In the genomic region with DNA sequence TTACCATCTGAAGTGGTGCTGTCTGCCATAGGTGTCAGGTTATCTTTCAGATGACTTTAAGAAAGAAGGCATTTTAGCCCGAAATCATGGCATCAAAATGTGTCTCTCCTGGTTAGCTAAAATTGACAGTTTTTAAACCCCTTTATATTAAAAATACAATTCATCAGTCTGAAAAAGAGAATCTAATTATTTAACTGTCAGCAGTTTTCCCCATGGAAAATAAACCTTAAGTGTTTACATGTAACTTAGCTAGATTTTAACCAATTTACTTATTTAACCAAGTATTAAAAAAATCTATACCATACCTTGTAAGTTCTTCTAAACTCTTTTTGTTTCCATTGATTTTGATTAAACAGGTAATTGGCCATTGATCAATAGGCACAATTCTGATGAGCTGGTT, we compare ENCODE assay signal across 38 cellular contexts.
"Had no signal": no experiment of that assay in that cellular context is flagged by ENCODE, and none has a peak within 500 bp of the region (broad histone marks: within the 10 kb centered on the region; RNA-seq: fewer than 3 reads in every experiment).

No MANE protein-coding gene starts in this region.

- FAIRE-seq: bronchial epithelial cell had no signal

- H3K4me1 ChIP-seq: ascending aorta had no signal

- H3K9me3 ChIP-seq: ascending aorta had no signal

- H3K4me3 Mint-ChIP-seq: activated CD4-positive, alpha-beta memory T cell treated with anti-CD3 and anti-CD28 coated beads, Interleukin-2, amount 10 ng/mL, durations not matched to agents 7 days and 5 days; activated CD4-positive, alpha-beta T cell treated with anti-CD3 and anti-CD28 coated beads for 36 hours; activated CD4-positive, alpha-beta T cell treated with anti-CD3 and anti-CD28 coated beads, Interleukin-2, amount 10 ng/mL, durations not matched to agents 7 days and 5 days; activated CD8-positive, alpha-beta memory T cell treated with anti-CD3 and anti-CD28 coated beads, Interleukin-2, amount 10 ng/mL, durations not matched to agents 7 days and 5 days; activated CD8-positive, alpha-beta T cell treated with anti-CD3 and anti-CD28 coated beads, Interleukin-2, amount 10 ng/mL, durations not matched to agents 7 days and 5 days; activated naive CD4-positive, alpha-beta T cell treated with anti-CD3 and anti-CD28 coated beads, Interleukin-2, amount 10 ng/mL, durations not matched to agents 7 days and 5 days; activated naive CD4-positive, alpha-beta T cell treated with anti-CD3 and anti-CD28 coated beads, Interleukin-2, amount 50 U/mL, for 24 hours; activated naive CD8-positive, alpha-beta T cell; activated naive CD8-positive, alpha-beta T cell treated with anti-CD3 and anti-CD28 coated beads, Interleukin-2, amount 10 ng/mL, durations not matched to agents 7 days and 5 days; activated naive CD8-positive, alpha-beta T cell treated with anti-CD3 and anti-CD28 coated beads, Interleukin-2, amount 50 U/mL, for 24 hours; activated T-cell treated with anti-CD3 and anti-CD28 coated beads, Interleukin-2, amount 50 U/mL, for 24 hours; brain; central memory CD8-positive, alpha-beta T cell; T-cell; T-helper 2 cell treated with Interferon-gamma antibody and Interleukin-4, amounts not matched to agents 5 μg/mL and 100 μg/mL, for 36 hours; WTC11 had no signal

- ATAC-seq: activated CD4-positive, alpha-beta T cell treated with anti-CD3 and anti-CD28 coated beads for 36 hours; activated CD4-positive, CD25-positive, alpha-beta regulatory T cell treated with anti-CD3 and anti-CD28 coated beads, Interleukin-2, amount 50 U/mL, for 24 hours; activated CD8-positive, alpha-beta memory T cell treated with anti-CD3 and anti-CD28 coated beads, Interleukin-2, amount 10 ng/mL, durations not matched to agents 7 days and 5 days; activated CD8-positive, alpha-beta T cell treated with anti-CD3 and anti-CD28 coated beads, Interleukin-2, amount 10 ng/mL, durations not matched to agents 7 days and 5 days; activated naive CD8-positive, alpha-beta T cell treated with anti-CD3 and anti-CD28 coated beads, Interleukin-2, amount 50 U/mL, for 24 hours; T-cell; WTC11 had no signal

- H3K27ac Mint-ChIP-seq: activated CD4-positive, alpha-beta memory T cell treated with anti-CD3 and anti-CD28 coated beads, Interleukin-2, amount 10 ng/mL, durations not matched to agents 7 days and 5 days; activated CD4-positive, alpha-beta T cell treated with anti-CD3 and anti-CD28 coated beads for 36 hours; activated CD4-positive, alpha-beta T cell treated with anti-CD3 and anti-CD28 coated beads, Interleukin-2, amount 10 ng/mL, durations not matched to agents 7 days and 5 days; activated CD8-positive, alpha-beta memory T cell treated with anti-CD3 and anti-CD28 coated beads, Interleukin-2, amount 10 ng/mL, durations not matched to agents 7 days and 5 days; activated CD8-positive, alpha-beta T cell treated with anti-CD3 and anti-CD28 coated beads, Interleukin-2, amount 10 ng/mL, durations not matched to agents 7 days and 5 days; activated naive CD4-positive, alpha-beta T cell treated with anti-CD3 and anti-CD28 coated beads, Interleukin-2, amount 10 ng/mL, durations not matched to agents 7 days and 5 days; activated naive CD4-positive, alpha-beta T cell treated with anti-CD3 and anti-CD28 coated beads, Interleukin-2, amount 50 U/mL, for 24 hours; activated naive CD8-positive, alpha-beta T cell; activated naive CD8-positive, alpha-beta T cell treated with anti-CD3 and anti-CD28 coated beads, Interleukin-2, amount 10 ng/mL, durations not matched to agents 7 days and 5 days; activated naive CD8-positive, alpha-beta T cell treated with anti-CD3 and anti-CD28 coated beads, Interleukin-2, amount 50 U/mL, for 24 hours; activated T-cell treated with anti-CD3 and anti-CD28 coated beads, Interleukin-2, amount 50 U/mL, for 24 hours; activated T-helper 2 cell treated with anti-CD3 and anti-CD28 coated beads, Interferon-gamma antibody, Interleukin-2, Interleukin-4, amounts not matched to agents 10 μg/mL and 5 μg/mL and 100 μg/mL, durations not matched to agents 14 hours and 24 hours and 36 hours; brain; T-cell; T-helper 2 cell treated with Interferon-gamma antibody and Interleukin-4, amounts not matched to agents 5 μg/mL and 100 μg/mL, for 36 hours; WTC11 had no signal

- H3K27ac ChIP-seq: ascending aorta, cardiac muscle cell, WERI-Rb-1 had no signal

- H3K36me3 ChIP-seq: ascending aorta, cardiac muscle cell, WERI-Rb-1 had no signal

- H3K4me3 ChIP-seq: ascending aorta, cardiac muscle cell had no signal

- H3K9me3 Mint-ChIP-seq: activated CD4-positive, alpha-beta memory T cell treated with anti-CD3 and anti-CD28 coated beads, Interleukin-2, amount 10 ng/mL, durations not matched to agents 7 days and 5 days; activated CD4-positive, alpha-beta T cell treated with anti-CD3 and anti-CD28 coated beads, Interleukin-2, amount 10 ng/mL, durations not matched to agents 7 days and 5 days; activated naive CD4-positive, alpha-beta T cell treated with anti-CD3 and anti-CD28 coated beads, Interleukin-2, amount 10 ng/mL, durations not matched to agents 7 days and 5 days; activated naive CD4-positive, alpha-beta T cell treated with anti-CD3 and anti-CD28 coated beads, Interleukin-2, amount 50 U/mL, for 24 hours; activated naive CD8-positive, alpha-beta T cell treated with anti-CD3 and anti-CD28 coated beads, Interleukin-2, amount 10 ng/mL, durations not matched to agents 7 days and 5 days; activated T-cell treated with anti-CD3 and anti-CD28 coated beads, Interleukin-2, amount 50 U/mL, for 24 hours; activated T-helper 2 cell treated with anti-CD3 and anti-CD28 coated beads, Interferon-gamma antibody, Interleukin-2, Interleukin-4, amounts not matched to agents 10 μg/mL and 5 μg/mL and 100 μg/mL, durations not matched to agents 14 hours and 24 hours and 36 hours; brain; central memory CD8-positive, alpha-beta T cell; T-cell; T-helper 2 cell treated with Interferon-gamma antibody and Interleukin-4, amounts not matched to agents 5 μg/mL and 100 μg/mL, for 36 hours; WTC11 had no signal

- H3K36me3 Mint-ChIP-seq: activated CD8-positive, alpha-beta memory T cell treated with anti-CD3 and anti-CD28 coated beads, Interleukin-2, amount 10 ng/mL, durations not matched to agents 7 days and 5 days; activated naive CD4-positive, alpha-beta T cell treated with anti-CD3 and anti-CD28 coated beads, Interleukin-2, amount 10 ng/mL, durations not matched to agents 7 days and 5 days; activated naive CD4-positive, alpha-beta T cell treated with anti-CD3 and anti-CD28 coated beads, Interleukin-2, amount 50 U/mL, for 24 hours; activated naive CD8-positive, alpha-beta T cell; activated naive CD8-positive, alpha-beta T cell treated with anti-CD3 and anti-CD28 coated beads, Interleukin-2, amount 10 ng/mL, durations not matched to agents 7 days and 5 days; brain; T-cell; WTC11 had no signal

- DNase-seq: activated CD4-positive, alpha-beta memory T cell treated with anti-CD3 and anti-CD28 coated beads, Interleukin-2, amount 10 ng/mL, durations not matched to agents 7 days and 5 days; activated CD4-positive, alpha-beta T cell treated with anti-CD3 and anti-CD28 coated beads for 1 hour; activated CD4-positive, alpha-beta T cell treated with anti-CD3 and anti-CD28 coated beads for 36 hours; activated CD4-positive, alpha-beta T cell treated with anti-CD3 and anti-CD28 coated beads for 48 hours; activated CD4-positive, alpha-beta T cell treated with anti-CD3 and anti-CD28 coated beads, Interleukin-2, amount 10 ng/mL, durations not matched to agents 7 days and 5 days; activated CD4-positive, alpha-beta T cell treated with anti-CD3 and anti-CD28 coated beads, Interleukin-2, amount 50 U/mL, for 48 hours; activated CD4-positive, CD25-positive, alpha-beta regulatory T cell; activated CD8-positive, alpha-beta memory T cell treated with anti-CD3 and anti-CD28 coated beads for 24 hours; activated CD8-positive, alpha-beta memory T cell treated with anti-CD3 and anti-CD28 coated beads, Interleukin-2, amount 10 ng/mL, durations not matched to agents 7 days and 5 days; activated CD8-positive, alpha-beta memory T cell treated with anti-CD3 and anti-CD28 coated beads, Interleukin-2, amount 50 U/mL, for 48 hours; activated CD8-positive, alpha-beta T cell treated with anti-CD3 and anti-CD28 coated beads, Interleukin-2, amount 10 ng/mL, durations not matched to agents 7 days and 5 days; activated effector memory CD4-positive, alpha-beta T cell treated with Interleukin-2 at 50 U/mL for 16 hours; activated gamma-delta T cell; activated naive CD4-positive, alpha-beta T cell treated with anti-CD3 and anti-CD28 coated beads, Interleukin-2, amount 10 ng/mL, durations not matched to agents 7 days and 5 days; activated naive CD4-positive, alpha-beta T cell treated with Interleukin-2 at 50 U/mL for 16 hours; activated naive CD8-positive, alpha-beta T cell treated with anti-CD3 and anti-CD28 coated beads, Interleukin-2, amount 10 ng/mL, durations not matched to agents 7 days and 5 days; activated naive CD8-positive, alpha-beta T cell treated with anti-CD3 and anti-CD28 coated beads, Interleukin-2, amount 50 U/mL, for 24 hours; activated T-cell treated with anti-CD3 and anti-CD28 coated beads, Interleukin-2, amount 50 U/mL, for 24 hours; activated T-cell treated with anti-CD3 and anti-CD28 coated beads, Interleukin-2, amount 50 U/mL, for 48 hours; amygdala; anterior cingulate cortex; caudate nucleus; cerebellar nuclear complex; T-cell; T-helper 2 cell; T-helper 9 cell had no signal

- H3K4me1 Mint-ChIP-seq: activated CD4-positive, alpha-beta memory T cell treated with anti-CD3 and anti-CD28 coated beads, Interleukin-2, amount 10 ng/mL, durations not matched to agents 7 days and 5 days; activated CD4-positive, alpha-beta T cell treated with anti-CD3 and anti-CD28 coated beads for 36 hours; activated CD4-positive, alpha-beta T cell treated with anti-CD3 and anti-CD28 coated beads, Interleukin-2, amount 10 ng/mL, durations not matched to agents 7 days and 5 days; activated CD8-positive, alpha-beta memory T cell treated with anti-CD3 and anti-CD28 coated beads, Interleukin-2, amount 10 ng/mL, durations not matched to agents 7 days and 5 days; activated naive CD4-positive, alpha-beta T cell treated with anti-CD3 and anti-CD28 coated beads, Interleukin-2, amount 10 ng/mL, durations not matched to agents 7 days and 5 days; activated naive CD4-positive, alpha-beta T cell treated with anti-CD3 and anti-CD28 coated beads, Interleukin-2, amount 50 U/mL, for 24 hours; activated naive CD8-positive, alpha-beta T cell treated with anti-CD3 and anti-CD28 coated beads, Interleukin-2, amount 10 ng/mL, durations not matched to agents 7 days and 5 days; activated naive CD8-positive, alpha-beta T cell treated with anti-CD3 and anti-CD28 coated beads, Interleukin-2, amount 50 U/mL, for 24 hours; central memory CD8-positive, alpha-beta T cell; T-cell; WTC11 had no signal

- H3K27me3 Mint-ChIP-seq: activated CD4-positive, alpha-beta memory T cell treated with anti-CD3 and anti-CD28 coated beads, Interleukin-2, amount 10 ng/mL, durations not matched to agents 7 days and 5 days; activated CD4-positive, alpha-beta T cell treated with anti-CD3 and anti-CD28 coated beads, Interleukin-2, amount 10 ng/mL, durations not matched to agents 7 days and 5 days; activated CD8-positive, alpha-beta memory T cell treated with anti-CD3 and anti-CD28 coated beads, Interleukin-2, amount 10 ng/mL, durations not matched to agents 7 days and 5 days; activated naive CD4-positive, alpha-beta T cell treated with anti-CD3 and anti-CD28 coated beads, Interleukin-2, amount 10 ng/mL, durations not matched to agents 7 days and 5 days; activated naive CD8-positive, alpha-beta T cell treated with anti-CD3 and anti-CD28 coated beads, Interleukin-2, amount 10 ng/mL, durations not matched to agents 7 days and 5 days; central memory CD8-positive, alpha-beta T cell; T-cell had no signal

- H3K27me3 ChIP-seq: ascending aorta, cardiac muscle cell had no signal
